ENCODE assay signal across 21 cellular contexts in genomic region chr4:84931961-84932360, GRCh38.
"Had no signal": no experiment of that assay in that cellular context is flagged by ENCODE, and none has a peak within 500 bp of the region (broad histone marks: within the 10 kb centered on the region; RNA-seq: fewer than 3 reads in every experiment).

No MANE protein-coding gene starts in this region.

- ATAC-seq: activated CD4-positive, CD25-positive, alpha-beta regulatory T cell treated with anti-CD3 and anti-CD28 coated beads, Interleukin-2, amount 50 U/mL, for 24 hours; activated T-cell treated with anti-CD3 and anti-CD28 coated beads, Interleukin-2, amount 50 U/mL, for 72 hours; gastrocnemius medialis; left ventricle myocardium superior had no signal

- DNase-seq: activated CD4-positive, alpha-beta memory T cell treated with anti-CD3 and anti-CD28 coated beads, Interleukin-2, amount 10 ng/mL, durations not matched to agents 7 days and 5 days; activated CD4-positive, alpha-beta T cell treated with anti-CD3 and anti-CD28 coated beads, Interleukin-2, amount 10 ng/mL, durations not matched to agents 24 days and 14 days; activated effector memory CD4-positive, alpha-beta T cell treated with anti-CD3 and anti-CD28 coated beads, Interleukin-2, amount 50 U/mL, for 16 hours; activated naive CD4-positive, alpha-beta T cell treated with anti-CD3 and anti-CD28 coated beads, Interleukin-2, amount 10 ng/mL, durations not matched to agents 7 days and 5 days; activated T-cell treated with anti-CD3 and anti-CD28 coated beads, Interleukin-2, amount 50 U/mL, for 72 hours; amygdala; caudate nucleus; effector memory CD4-positive, alpha-beta T cell; esophagus squamous epithelium; gastrocnemius medialis; hippocampal formation; left ventricle myocardium superior; sigmoid colon; spleen; stimulated activated CD4-positive, alpha-beta T cell treated with anti-CD3 and anti-CD28 coated beads, Interleukin-4, amount 100 ng/mL, for 1 hour; stimulated activated naive CD4-positive, alpha-beta T cell; SW 1271; upper lobe of left lung had no signal

- H3K27ac Mint-ChIP-seq: activated CD4-positive, alpha-beta memory T cell treated with anti-CD3 and anti-CD28 coated beads, Interleukin-2, amount 10 ng/mL, durations not matched to agents 7 days and 5 days; activated CD4-positive, alpha-beta T cell treated with anti-CD3 and anti-CD28 coated beads, Interleukin-2, amount 10 ng/mL, durations not matched to agents 24 days and 14 days; activated naive CD4-positive, alpha-beta T cell treated with anti-CD3 and anti-CD28 coated beads, Interleukin-2, amount 10 ng/mL, durations not matched to agents 7 days and 5 days; activated T-cell treated with anti-CD3 and anti-CD28 coated beads, Interleukin-2, amount 50 U/mL, for 72 hours; dendritic cell treated with granulocyte-macrophage colony-stimulating factor and Interleukin-4, amounts not matched to agents 40 ng/mL and 50 ng/mL, for 4 days; memory B cell had no signal

- H3K4me1 Mint-ChIP-seq: activated CD4-positive, alpha-beta memory T cell treated with anti-CD3 and anti-CD28 coated beads, Interleukin-2, amount 10 ng/mL, durations not matched to agents 7 days and 5 days; activated CD4-positive, alpha-beta T cell treated with anti-CD3 and anti-CD28 coated beads, Interleukin-2, amount 10 ng/mL, durations not matched to agents 24 days and 14 days; activated naive CD4-positive, alpha-beta T cell treated with anti-CD3 and anti-CD28 coated beads, Interleukin-2, amount 10 ng/mL, durations not matched to agents 7 days and 5 days; memory B cell had no signal

- H3K9me3 Mint-ChIP-seq: activated CD4-positive, alpha-beta memory T cell treated with anti-CD3 and anti-CD28 coated beads, Interleukin-2, amount 10 ng/mL, durations not matched to agents 7 days and 5 days; activated CD4-positive, alpha-beta T cell treated with anti-CD3 and anti-CD28 coated beads, Interleukin-2, amount 10 ng/mL, durations not matched to agents 24 days and 14 days; activated naive CD4-positive, alpha-beta T cell treated with anti-CD3 and anti-CD28 coated beads, Interleukin-2, amount 10 ng/mL, durations not matched to agents 7 days and 5 days; memory B cell had no signal

- H3K4me3 Mint-ChIP-seq: activated CD4-positive, alpha-beta memory T cell treated with anti-CD3 and anti-CD28 coated beads, Interleukin-2, amount 10 ng/mL, durations not matched to agents 7 days and 5 days; activated CD4-positive, alpha-beta T cell treated with anti-CD3 and anti-CD28 coated beads, Interleukin-2, amount 10 ng/mL, durations not matched to agents 24 days and 14 days; activated naive CD4-positive, alpha-beta T cell treated with anti-CD3 and anti-CD28 coated beads, Interleukin-2, amount 10 ng/mL, durations not matched to agents 7 days and 5 days; activated T-cell treated with anti-CD3 and anti-CD28 coated beads, Interleukin-2, amount 50 U/mL, for 72 hours; dendritic cell treated with granulocyte-macrophage colony-stimulating factor and Interleukin-4, amounts not matched to agents 40 ng/mL and 50 ng/mL, for 4 days; memory B cell had no signal

- H3K36me3 Mint-ChIP-seq: activated naive CD4-positive, alpha-beta T cell treated with anti-CD3 and anti-CD28 coated beads, Interleukin-2, amount 10 ng/mL, durations not matched to agents 7 days and 5 days; memory B cell had no signal

- H3K27me3 Mint-ChIP-seq: activated CD4-positive, alpha-beta memory T cell treated with anti-CD3 and anti-CD28 coated beads, Interleukin-2, amount 10 ng/mL, durations not matched to agents 7 days and 5 days; activated CD4-positive, alpha-beta T cell treated with anti-CD3 and anti-CD28 coated beads, Interleukin-2, amount 10 ng/mL, durations not matched to agents 24 days and 14 days; activated naive CD4-positive, alpha-beta T cell treated with anti-CD3 and anti-CD28 coated beads, Interleukin-2, amount 10 ng/mL, durations not matched to agents 7 days and 5 days; dendritic cell treated with granulocyte-macrophage colony-stimulating factor and Interleukin-4, amounts not matched to agents 40 ng/mL and 50 ng/mL, for 4 days; memory B cell had no signal
